ENCODE assay signal across 8 cellular contexts in the genomic region with DNA sequence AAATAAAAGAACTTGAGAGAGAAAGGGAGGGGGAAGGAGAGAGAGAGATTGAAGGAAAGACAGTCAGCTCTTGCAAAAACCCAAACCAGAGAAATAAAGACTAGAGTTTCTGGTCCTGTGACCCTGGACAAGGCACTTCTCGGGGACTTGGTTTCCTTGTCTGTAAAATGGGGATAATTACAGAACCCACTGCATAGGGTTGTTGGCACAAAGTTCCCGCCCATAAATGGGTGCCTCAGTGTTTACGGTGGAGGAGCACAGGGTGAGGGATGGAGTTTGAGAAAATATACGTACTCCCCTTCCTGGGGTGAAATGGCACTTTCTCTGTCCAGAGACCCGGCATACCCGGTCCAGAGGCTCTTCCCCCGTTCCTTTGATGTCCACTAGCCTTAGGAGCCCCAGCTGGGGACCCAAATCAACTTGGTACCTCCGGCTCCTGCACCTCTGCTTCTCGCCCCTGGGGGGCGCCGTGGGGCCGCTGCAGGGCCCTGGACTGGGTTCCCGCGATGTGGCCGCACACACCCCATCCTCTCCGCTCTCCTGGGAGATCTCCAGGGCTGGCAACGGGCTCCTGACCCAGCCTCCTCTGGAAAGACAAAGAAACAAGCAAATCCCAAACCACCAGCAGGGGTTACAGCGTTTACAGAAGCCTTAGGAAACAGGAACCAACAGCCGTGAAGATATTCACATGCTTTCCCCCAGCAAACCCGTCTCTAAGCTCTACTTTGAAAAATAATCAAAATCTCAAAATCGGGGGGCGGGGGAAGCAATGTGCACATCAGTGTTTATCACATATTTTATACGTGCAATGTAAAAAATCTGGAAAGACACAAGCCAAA. TPM values are rescaled to one million over a fixed set of nuclear protein-coding genes. Genes with fewer than 3 reads are reported as not detected.
A peak's percentile ranks its signal among the peaks of the same experiment; 100 is the strongest.
DNase-seq lines count a peak whose midpoint lies in the region; ATAC-seq and TF ChIP-seq lines count a peak whose summit lies in the region.

No MANE protein-coding gene starts in this region.

- no peak overlapping the region for H3K27ac Mint-ChIP-seq in CD8-positive, alpha-beta T cell

- H3K27ac ChIP-seq in CD8-positive, alpha-beta T cell (ENCODE audit: low read depth, low read length), result no peak overlapping the region
- H3K27ac ChIP-seq in PC-9 (no peak overlapping the region), fibroblast of lung (ENCODE audit: insufficient read depth, low read length) (no peak overlapping the region), neural cell (ENCODE audit: low read length) (no peak overlapping the region), substantia nigra (ENCODE audit: low read depth, low read length, poor library complexity, severe bottlenecking) (no peak overlapping the region)

- no peak for TF ChIP-seq RAD21 in neural cell (conservative IDR thresholded peaks at IDR 0.05)

- H3K9me3 ChIP-seq in CD8-positive, alpha-beta T cell (ENCODE audit: low read length), result no peaks in the 10 kb centered on the region
- H3K9me3 ChIP-seq in PC-9 (ENCODE audit: insufficient read depth, low read depth) (no peaks in the 10 kb centered on the region), fibroblast of lung (ENCODE audit: control insufficient read depth, insufficient read depth, low read depth, low read length) (no peaks in the 10 kb centered on the region), neural cell (ENCODE audit: low read length) (no peaks in the 10 kb centered on the region)

- H4K20me1 ChIP-seq in PC-9 (ENCODE audit: insufficient read depth) (no peaks in the 10 kb centered on the region), fibroblast of lung (ENCODE audit: control insufficient read depth, extremely low read depth, insufficient read depth, low read length) (no peaks in the 10 kb centered on the region), neural cell (ENCODE audit: insufficient read depth) (no peaks in the 10 kb centered on the region)

- H3F3A ChIP-seq in PC-9 (ENCODE audit: insufficient read depth, low read depth), result peaks cover 22% of the 10 kb centered on the region
- no peaks in the 10 kb centered on the region for H3F3A ChIP-seq in neural cell (ENCODE audit: insufficient read depth, low read length, poor library complexity, severe bottlenecking)

- intact Hi-C loops in CD8-positive, alpha-beta T cell (cut with DNase I, micrococcal nuclease), result loop anchor here (1.0 to 2.0 kb wide), 2 partner anchors 57 to 372 kb away; no protein-coding TSS in a partner anchor
- intact Hi-C loops in PC-9 (cut with micrococcal nuclease; ENCODE audit: unreplicated experiment), result loop anchor here (1.0 to 2.0 kb wide), 2 partner anchors 57 to 64 kb away; no protein-coding TSS in a partner anchor

- no TSS peak for BruUV-seq in PC-9 (replicated peaks; lab: Mats Ljungman, UMichigan)

- no peaks in the 10 kb centered on the region for H3K27me3 Mint-ChIP-seq in CD8-positive, alpha-beta T cell (ENCODE audit: low read depth)
- H3K27me3 Mint-ChIP-seq in activated T-cell treated with anti-CD3 and anti-CD28 coated beads, Interleukin-2, amount 50 U/mL, for 4 hours (ENCODE audit: low read depth), result peaks cover 4% of the 10 kb centered on the region

- H3K79me2 ChIP-seq in PC-9 (ENCODE audit: low read depth) (no peaks in the 10 kb centered on the region), fibroblast of lung (ENCODE audit: control insufficient read depth, insufficient read depth, low read length) (no peaks in the 10 kb centered on the region), neural cell (replicated peaks; ENCODE audit: insufficient read depth, low read length) (no peaks in the 10 kb centered on the region)

- no peak overlapping the region for H2AFZ ChIP-seq in PC-9
- H2AFZ ChIP-seq in fibroblast of lung (ENCODE audit: low read length), result no peak overlapping the region
- no peak overlapping the region for H2AFZ ChIP-seq in neural cell (ENCODE audit: low read depth, low read length)

- H3K4me2 ChIP-seq in PC-9 (peak overlapping the region; percentile 41), fibroblast of lung (ENCODE audit: extremely low read depth, insufficient read depth, low read length) (peak overlapping the region; percentile 44), neural cell (ENCODE audit: low read length) (no peak overlapping the region)

- H3K4me3 ChIP-seq in CD8-positive, alpha-beta T cell (ENCODE audit: low read depth, low read length), result no peak overlapping the region
- H3K4me3 ChIP-seq in PC-9 (no peak overlapping the region), fibroblast of lung (replicated peaks in 1 of 4; ENCODE audit: control extremely low read depth in 1 of 4, insufficient read depth in 1 of 4, low read depth in 3 of 4, low read length in 4 of 4) (peak overlapping the region in 1 of 4 experiments; percentile 8), neural cell (ENCODE audit: low read length) (no peak overlapping the region)

- H3K9me2 ChIP-seq in PC-9 (ENCODE audit: insufficient read depth), result no peaks in the 10 kb centered on the region
- H3K9me2 ChIP-seq in neural cell (ENCODE audit: insufficient read depth, low read length), result no peaks in the 10 kb centered on the region

- peaks cover 6% of the 10 kb centered on the region for H3K4me1 ChIP-seq in CD8-positive, alpha-beta T cell (ENCODE audit: insufficient read depth, low read length)
- H3K4me1 ChIP-seq in PC-9 (replicated peaks; ENCODE audit: insufficient read depth), result no peaks in the 10 kb centered on the region
- no peaks in the 10 kb centered on the region for H3K4me1 ChIP-seq in fibroblast of lung (ENCODE audit: control insufficient read depth, extremely low read depth, insufficient read depth, low read length)

- H3K4me1 Mint-ChIP-seq in CD8-positive, alpha-beta T cell (ENCODE audit: low read depth), result peaks cover 3% of the 10 kb centered on the region
- H3K4me1 Mint-ChIP-seq in activated T-cell treated with anti-CD3 and anti-CD28 coated beads, Interleukin-2, amount 50 U/mL, for 4 hours (ENCODE audit: low read depth), result peaks cover 2% of the 10 kb centered on the region

- H3K9ac ChIP-seq in fibroblast of lung (ENCODE audit: insufficient read depth, low read length) (no peak overlapping the region), neural cell (ENCODE audit: low read length) (no peak overlapping the region)

- H3K36me3 ChIP-seq in CD8-positive, alpha-beta T cell (ENCODE audit: insufficient read depth, low read length), result no peaks in the 10 kb centered on the region
- H3K36me3 ChIP-seq in PC-9 (ENCODE audit: low read depth) (no peaks in the 10 kb centered on the region), fibroblast of lung (ENCODE audit: control insufficient read depth, insufficient read depth, low read length) (no peaks in the 10 kb centered on the region), neural cell (ENCODE audit: insufficient read depth, low read length) (no peaks in the 10 kb centered on the region)

- TF ChIP-seq CTCF in CD8-positive, alpha-beta T cell (IDR thresholded peaks at IDR 0.05), result peak; percentile 86
- TF ChIP-seq CTCF in PC-9 (conservative IDR thresholded peaks at IDR 0.05) (peak; percentile 97), fibroblast of lung (conservative IDR thresholded peaks at IDR 0.05 in 1 of 2, IDR thresholded peaks at IDR 0.05 in 1 of 2; ENCODE audit: low read depth in 1 of 2, low read length in 2 of 2) (peak; percentile 86 to 93), neural cell (IDR thresholded peaks at IDR 0.05; ENCODE audit: poor library complexity, severe bottlenecking) (peak; percentile 58)

- no peaks in the 10 kb centered on the region for H3K36me3 Mint-ChIP-seq in CD8-positive, alpha-beta T cell
- no peaks in the 10 kb centered on the region for H3K36me3 Mint-ChIP-seq in activated T-cell treated with anti-CD3 and anti-CD28 coated beads, Interleukin-2, amount 50 U/mL, for 4 hours (ENCODE audit: insufficient read depth)

- H3K27me3 ChIP-seq in CD8-positive, alpha-beta T cell (ENCODE audit: insufficient read depth, low read length), result no peaks in the 10 kb centered on the region
- H3K27me3 ChIP-seq in PC-9 (ENCODE audit: insufficient read depth, low read depth) (no peaks in the 10 kb centered on the region), fibroblast of lung (ENCODE audit: control insufficient read depth, insufficient read depth, low read length) (no peaks in the 10 kb centered on the region), neural cell (ENCODE audit: insufficient read depth, low read depth, low read length) (no peaks in the 10 kb centered on the region)

- no peak for TF ChIP-seq EP300 in neural cell (conservative IDR thresholded peaks at IDR 0.05; ENCODE audit: poor library complexity, severe bottlenecking)

- peak; percentile 18 to 64 (median 40) for DNase-seq in CD8-positive, alpha-beta T cell
- peak; percentile 99 for DNase-seq in HuH-7 (ENCODE audit: low spot score)
- peak; percentile 48 to 76 for DNase-seq in PC-9
- DNase-seq in activated T-cell treated with anti-CD3 and anti-CD28 coated beads, Interleukin-2, amount 50 U/mL, for 4 hours, result peak; percentile 40
- DNase-seq in fibroblast of lung (ENCODE audit: low read depth in 2 of 2), result peak; percentile 72 to 84
- DNase-seq in substantia nigra (lab: John Stamatoyannopoulos, UW), result peak in 34 of 49 donors; percentile 9 to 70 (median 47)

- CTCF ChIA-PET in CD8-positive, alpha-beta T cell (lab: Charles Lee), result interaction anchor here (0.7 to 5.5 kb wide), 14 partner anchors 12 to 587 kb away, joined by 3 to 52 read pairs (median 3); no protein-coding TSS in a partner anchor
- CTCF ChIA-PET in PC-9 (lab: Charles Lee), result interaction anchor here (0.6 to 1.1 kb wide), 6 partner anchors 9 to 668 kb away, joined by 3 to 11 read pairs (median 4); partner anchors contain the start of gene ASB6

- POLR2A ChIA-PET in CD8-positive, alpha-beta T cell (lab: Charles Lee), result interaction anchor here (0.7 to 1.3 kb wide), 2 partner anchors 12 to 286 kb away, joined by 3 to 4 read pairs; no protein-coding TSS in a partner anchor
- POLR2A ChIA-PET in PC-9 (lab: Charles Lee; ENCODE audit: unreplicated experiment), result interaction anchor here (0.8 kb wide), 1 partner anchor 50 kb away, joined by 3 read pairs; no protein-coding TSS in a partner anchor

- ATAC-seq in CD8-positive, alpha-beta T cell, result peak; percentile 97
- ATAC-seq in activated T-cell treated with anti-CD3 and anti-CD28 coated beads, Interleukin-2, amount 50 U/mL, for 4 hours, result peak; percentile 96 to 97
- no peak for ATAC-seq in GM18873 (IDR thresholded peaks at IDR 0.05; ENCODE audit: low FRiP score, unreplicated experiment)

- peak overlapping the region; percentile 50 for H3K4me3 Mint-ChIP-seq in CD8-positive, alpha-beta T cell
- H3K4me3 Mint-ChIP-seq in activated T-cell treated with anti-CD3 and anti-CD28 coated beads, Interleukin-2, amount 50 U/mL, for 4 hours, result peak overlapping the region; percentile 33

- no peaks in the 10 kb centered on the region for H3K9me3 Mint-ChIP-seq in CD8-positive, alpha-beta T cell
- H3K9me3 Mint-ChIP-seq in activated T-cell treated with anti-CD3 and anti-CD28 coated beads, Interleukin-2, amount 50 U/mL, for 4 hours, result no peaks in the 10 kb centered on the region

RNA-seq across cellular contexts. Expression of gene PTGES, which starts 26.3 kb away (rescaled TPM):
- total RNA-seq in CD8-positive, alpha-beta T cell, result under 1 TPM in 1 of 2 experiments, not detected in 1; 0.22 TPM
- total RNA-seq in PC-9 (2021) (116 and 119 TPM in 2 replicates), fibroblast of lung (9.6 and 16.7 TPM in 2 replicates)
- total RNA-seq in activated T-cell treated with anti-CD3 and anti-CD28 coated beads, Interleukin-2, amount 50 U/mL, for 4 hours, result not detected
- polyA plus RNA-seq in fibroblast of lung (8.8 and 13.3 TPM in 2 replicates), neural cell (0.63 and 1.2 TPM in 2 replicates)
- polyA plus RNA-seq in fibroblast of lung (2012), result 9.3 and 11.7 TPM in 2 replicates
- polyA minus RNA-seq in fibroblast of lung (ENCODE audit: low replicate concordance) (20.8 and 28.6 TPM in 2 replicates), neural cell (0.73 and 0.81 TPM in 2 replicates)

Comparison
In these comparisons a context has a peak if more than half of its experiments do, and no peak if none do; other contexts are left out.
1. DNase-seq: peak in every context shown above with its lines; median percentile 99 in HuH-7; 78 in fibroblast of lung; 62 in PC-9; 47 in substantia nigra; 40 in CD8-positive, alpha-beta T cell; 40 in activated T-cell treated with anti-CD3 and anti-CD28 coated beads, Interleukin-2, amount 50 U/mL, for 4 hours.